ENCODE assay signal across 14 cellular contexts in the genomic region with DNA sequence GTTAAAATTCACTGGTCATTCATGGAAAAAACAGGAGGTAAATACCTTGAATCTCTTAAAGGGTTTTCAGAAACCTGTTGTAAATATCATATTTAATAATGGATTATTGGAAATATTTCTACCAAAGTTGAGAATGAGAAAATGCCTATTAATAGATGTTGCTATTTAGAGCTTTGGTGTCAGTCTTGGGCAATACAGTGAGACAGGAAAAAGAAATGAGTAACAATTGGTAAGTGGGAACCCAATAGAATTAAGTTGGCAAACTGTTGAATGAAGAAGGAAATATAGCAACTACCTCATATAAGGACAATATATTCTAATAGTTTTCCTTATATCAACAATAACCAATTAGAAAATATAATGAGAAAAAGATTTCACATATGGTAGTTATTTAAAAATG.
DNase-seq lines count a peak whose midpoint lies in the region; FAIRE-seq and TF ChIP-seq lines count a peak whose summit lies in the region.
"Had no signal": no experiment of that assay in that cellular context is flagged by ENCODE, and none has a peak within 500 bp of the region (broad histone marks: within the 10 kb centered on the region; RNA-seq: fewer than 3 reads in every experiment).

No MANE protein-coding gene starts in this region.

- peak; percentile 27 for FAIRE-seq in kidney (lab: Jason Lieb, UNC)
- FAIRE-seq: A204.1 had no signal

- no peaks in the 10 kb centered on the region for H3K27me3 Mint-ChIP-seq in activated T-cell treated with anti-CD3 and anti-CD28 coated beads, Interleukin-2, amount 50 U/mL, for 24 hours
- H3K27me3 Mint-ChIP-seq: activated CD4-positive, alpha-beta T cell treated with anti-CD3 and anti-CD28 coated beads for 36 hours had no signal

- no peak overlapping the region for H3K4me3 ChIP-seq in choroid plexus epithelial cell (ENCODE audit: low read depth, low read length)
- H3K4me3 ChIP-seq in kidney (ENCODE audit: low read length in 2 of 2), result no peak overlapping the region
- H3K4me3 ChIP-seq in thyroid gland (replicated peaks in 1 of 3), result no peak overlapping the region

- peaks cover 3% of the 10 kb centered on the region for H3K9me3 Mint-ChIP-seq in activated T-cell treated with anti-CD3 and anti-CD28 coated beads, Interleukin-2, amount 50 U/mL, for 24 hours

- H3K9me3 ChIP-seq in kidney (ENCODE audit: control insufficient read depth in 1 of 2, low read length in 2 of 2) (no peaks in the 10 kb centered on the region), thyroid gland (no peaks in the 10 kb centered on the region)

- H3K27ac Mint-ChIP-seq in activated T-cell treated with anti-CD3 and anti-CD28 coated beads, Interleukin-2, amount 50 U/mL, for 24 hours, result peak overlapping the region; percentile 41
- H3K27ac Mint-ChIP-seq: activated CD4-positive, alpha-beta T cell treated with anti-CD3 and anti-CD28 coated beads for 36 hours had no signal

- H3K27ac ChIP-seq in kidney (ENCODE audit: low read depth in 2 of 2, low read length in 2 of 2) (peak overlapping the region in 1 of 2 donors; percentile 33), thyroid gland (peak overlapping the region; percentile 42 to 71 (median 62))

- H3K27me3 ChIP-seq in thyroid gland, result no peaks in the 10 kb centered on the region

- peaks cover 94% of the 10 kb centered on the region for H3K36me3 Mint-ChIP-seq in activated T-cell treated with anti-CD3 and anti-CD28 coated beads, Interleukin-2, amount 50 U/mL, for 24 hours (ENCODE audit: low read depth)

- peaks cover 33% of the 10 kb centered on the region for H3K4me1 Mint-ChIP-seq in activated T-cell treated with anti-CD3 and anti-CD28 coated beads, Interleukin-2, amount 50 U/mL, for 24 hours (ENCODE audit: low read depth)

- H3K9ac ChIP-seq in kidney (ENCODE audit: low read length in 2 of 2), result no peak overlapping the region

- no peak for DNase-seq in activated T-cell treated with anti-CD3 and anti-CD28 coated beads, Interleukin-2, amount 50 U/mL, for 24 hours
- no peak for DNase-seq in activated T-cell treated with anti-CD3 and anti-CD28 coated beads, Interleukin-2, amount 50 U/mL, for 48 hours
- DNase-seq in choroid plexus epithelial cell (ENCODE audit: low read depth) (peak; percentile 45), kidney (no peak), thyroid gland (no peak), NCI-H2196 (lab: John Stamatoyannopoulos, UW; ENCODE audit: unreplicated experiment) (no peak), NCI-H1105 treated with DMSO at 0.1 percent for 48 hours (lab: John Stamatoyannopoulos, UW) (no peak), NCI-H2081 treated with DMSO at 0.1 percent for 48 hours (lab: John Stamatoyannopoulos, UW) (no peak)
- DNase-seq: activated CD4-positive, alpha-beta T cell treated with anti-CD3 and anti-CD28 coated beads for 36 hours; DND-41; effector memory CD4-positive, alpha-beta T cell; MM.1S; stimulated activated naive CD4-positive, alpha-beta T cell treated with Interleukin-2 at 50 U/mL for 16 hours had no signal

- TF ChIP-seq CTCF in choroid plexus epithelial cell (conservative IDR thresholded peaks at IDR 0.05; ENCODE audit: low read depth, low read length) (no peak), kidney (IDR thresholded peaks at IDR 0.05; ENCODE audit: borderline replicate concordance, extremely low read depth, insufficient read depth) (no peak), thyroid gland (IDR thresholded peaks at IDR 0.05) (no peak)

- no peak overlapping the region for H3K4me3 Mint-ChIP-seq in activated T-cell treated with anti-CD3 and anti-CD28 coated beads, Interleukin-2, amount 50 U/mL, for 24 hours
- H3K4me3 Mint-ChIP-seq: activated CD4-positive, alpha-beta T cell treated with anti-CD3 and anti-CD28 coated beads for 36 hours had no signal

- H3K4me1 ChIP-seq in kidney (ENCODE audit: control insufficient read depth in 1 of 2, insufficient read depth in 1 of 2, low read depth in 1 of 2, low read length in 2 of 2) (no peaks in the 10 kb centered on the region), thyroid gland (peaks cover 0 to 7% of the 10 kb centered on the region in 2 donors)

- TF ChIP-seq POLR2A in thyroid gland (IDR thresholded peaks at IDR 0.05), result no peak

- intact Hi-C loops in kidney (cut with DNase I) (no loop called here), thyroid gland (cut with DNase I) (no loop called here)

- H3K36me3 ChIP-seq in kidney (ENCODE audit: control insufficient read depth in 1 of 2, insufficient read depth in 2 of 2, low read length in 2 of 2), result peaks cover 7 to 14% of the 10 kb centered on the region in 2 donors
- peaks cover 10 to 18% of the 10 kb centered on the region in 2 donors for H3K36me3 ChIP-seq in thyroid gland
